In genomic region chr11:15699978-15700377, GRCh38 we compare ENCODE assay signal across 34 cellular contexts.
"Had no signal": no experiment of that assay in that cellular context is flagged by ENCODE, and none has a peak within 500 bp of the region (broad histone marks: within the 10 kb centered on the region; RNA-seq: fewer than 3 reads in every experiment).

No MANE protein-coding gene starts in this region.

- H2AFZ ChIP-seq: hepatocyte had no signal

- H3K79me2 ChIP-seq: hepatocyte had no signal

- H3K4me3 ChIP-seq: cardiac muscle cell, colonic mucosa, dorsolateral prefrontal cortex, esophagus squamous epithelium, gastroesophageal sphincter, heart right ventricle, hepatocyte had no signal

- H3K27me3 ChIP-seq: cardiac muscle cell, colonic mucosa, gastroesophageal sphincter, heart right ventricle, hepatocyte had no signal

- ATAC-seq: activated T-cell treated with anti-CD3 and anti-CD28 coated beads, Interleukin-2, amount 50 U/mL, for 72 hours; activated T-helper 17 cell treated with anti-CD3 and anti-CD28 coated beads, Interleukin-2, amount 50 U/mL, for 72 hours; gastroesophageal sphincter; heart right ventricle; T-helper 17 cell; WTC11 had no signal

- H3K9me3 ChIP-seq: colonic mucosa, esophagus squamous epithelium, gastroesophageal sphincter had no signal

- FAIRE-seq: astrocyte had no signal

- H3K36me3 ChIP-seq: cardiac muscle cell, colonic mucosa, esophagus squamous epithelium, gastroesophageal sphincter, heart right ventricle had no signal

- H3K27ac ChIP-seq: cardiac muscle cell, colonic mucosa, dorsolateral prefrontal cortex, esophagus squamous epithelium, gastroesophageal sphincter, heart right ventricle, hepatocyte, VCaP had no signal

- DNase-seq: activated CD4-positive, alpha-beta memory T cell treated with anti-CD3 and anti-CD28 coated beads, Interleukin-2, amount 10 ng/mL, durations not matched to agents 7 days and 5 days; activated CD4-positive, alpha-beta T cell treated with anti-CD3 and anti-CD28 coated beads for 1 hour; activated CD4-positive, alpha-beta T cell treated with anti-CD3 and anti-CD28 coated beads for 4 hours; activated CD4-positive, alpha-beta T cell treated with anti-CD3 and anti-CD28 coated beads, Interleukin-2, amount 10 ng/mL, durations not matched to agents 7 days and 5 days; activated CD4-positive, alpha-beta T cell treated with anti-CD3 and anti-CD28 coated beads, Interleukin-2, amount 50 U/mL, for 4 hours; activated CD8-positive, alpha-beta memory T cell treated with anti-CD3 and anti-CD28 coated beads, Interleukin-2, amount 50 U/mL, for 48 hours; activated effector memory CD4-positive, alpha-beta T cell treated with Interleukin-2 at 50 U/mL for 16 hours; activated gamma-delta T cell treated with Interleukin-2 at 50 U/mL for 16 hours; activated naive CD4-positive, alpha-beta T cell treated with anti-CD3 and anti-CD28 coated beads, Interleukin-2, amount 50 U/mL, for 16 hours; activated naive CD4-positive, alpha-beta T cell treated with Interleukin-2 at 50 U/mL for 16 hours; activated T-cell treated with anti-CD3 and anti-CD28 coated beads for 4 hours; activated T-cell treated with anti-CD3 and anti-CD28 coated beads, Interleukin-2, amount 50 U/mL, for 24 hours; activated T-cell treated with anti-CD3 and anti-CD28 coated beads, Interleukin-2, amount 50 U/mL, for 72 hours; amniotic stem cell; anterior cingulate cortex; central memory CD4-positive, alpha-beta T cell; cerebellar nuclear complex; colonic mucosa; dorsolateral prefrontal cortex; effector memory CD4-positive, alpha-beta T cell; endodermal cell; esophagus squamous epithelium; foreskin melanocyte; heart right ventricle; T-helper 1 cell; T-helper 17 cell; T1000 had no signal

- H3K4me2 ChIP-seq: hepatocyte had no signal

- H3K4me1 ChIP-seq: colonic mucosa, esophagus squamous epithelium, gastroesophageal sphincter, heart right ventricle had no signal
